Comparison of ENCODE assay signal across 12 cellular contexts in genomic region chr3:176906046-176906905, GRCh38.
DNase-seq lines count a peak whose midpoint lies in the region; ATAC-seq, FAIRE-seq and TF ChIP-seq lines count a peak whose summit lies in the region.
"Had no signal": no experiment of that assay in that cellular context is flagged by ENCODE, and none has a peak within 500 bp of the region (broad histone marks: within the 10 kb centered on the region; RNA-seq: fewer than 3 reads in every experiment).

No MANE protein-coding gene starts in this region.

- no peaks in the 10 kb centered on the region for H3K4me1 Mint-ChIP-seq in activated CD4-positive, alpha-beta memory T cell treated with anti-CD3 and anti-CD28 coated beads for 36 hours (ENCODE audit: low read depth)
- H3K4me1 Mint-ChIP-seq: activated naive CD8-positive, alpha-beta T cell treated with anti-CD3 and anti-CD28 coated beads, Interleukin-2, amount 10 ng/mL, durations not matched to agents 7 days and 5 days; naive B cell; stimulated activated naive CD8-positive, alpha-beta T cell treated with anti-CD3 and anti-CD28 coated beads, Interleukin-15, amount 100 ng/mL, for 72 hours had no signal

- CTCF ChIA-PET in HepG2 (lab: Yijun Ruan, JAX; ENCODE audit: low intra/inter-chr PET ratio, low total read pairs): no interaction called here
- CTCF ChIA-PET in activated CD4-positive, alpha-beta memory T cell treated with anti-CD3 and anti-CD28 coated beads for 36 hours (lab: Charles Lee): no interaction called here

- TF ChIP-seq RAD21 in HepG2 (CRISPR knock-in tag; IDR thresholded peaks at IDR 0.05): no peak

- TF ChIP-seq CTCF in brain microvascular endothelial cell (IDR thresholded peaks at IDR 0.05; ENCODE audit: low read depth, low read length, missing control alignments) (no peak), HepG2 (CRISPR knock-in tag; IDR thresholded peaks at IDR 0.05) (no peak), left lung (IDR thresholded peaks at IDR 0.05) (no peak)

- H3K79me2 ChIP-seq in HepG2 (ENCODE audit: insufficient read depth, low read length): no peaks in the 10 kb centered on the region

- peaks cover 4% of the 10 kb centered on the region for H3K27me3 Mint-ChIP-seq in activated CD4-positive, alpha-beta memory T cell treated with anti-CD3 and anti-CD28 coated beads for 36 hours
- H3K27me3 Mint-ChIP-seq: stimulated activated naive CD8-positive, alpha-beta T cell treated with anti-CD3 and anti-CD28 coated beads, Interleukin-15, amount 100 ng/mL, for 72 hours had no signal

- TF ChIP-seq POLR2A in HepG2 (IDR thresholded peaks at IDR 0.05; ENCODE audit: insufficient read depth in 1 of 2, low read depth in 2 of 2, low read length in 2 of 2): no peak

- H3K4me3 Mint-ChIP-seq in activated CD4-positive, alpha-beta memory T cell treated with anti-CD3 and anti-CD28 coated beads for 36 hours: no peak overlapping the region
- H3K4me3 Mint-ChIP-seq: activated naive CD8-positive, alpha-beta T cell treated with anti-CD3 and anti-CD28 coated beads, Interleukin-2, amount 10 ng/mL, durations not matched to agents 7 days and 5 days; HFFc6; naive B cell; stimulated activated naive CD8-positive, alpha-beta T cell treated with anti-CD3 and anti-CD28 coated beads, Interleukin-15, amount 100 ng/mL, for 72 hours had no signal

- 9% methylated on average over 5 of the region's 5 CpGs for WGBS in HepG2 (ENCODE audit: low lambda C conversion rate)

- H3K27ac ChIP-seq in brain microvascular endothelial cell: no peak overlapping the region
- H3K27ac ChIP-seq in HepG2 (ENCODE audit: extremely low read length, insufficient read depth, low read length): no peak overlapping the region
- H3K27ac ChIP-seq in left lung: no peak overlapping the region

- no peaks in the 10 kb centered on the region for H3K27me3 ChIP-seq in brain microvascular endothelial cell (replicated peaks)
- H3K27me3 ChIP-seq in HepG2 (ENCODE audit: control insufficient read depth in 1 of 2, insufficient read depth in 2 of 2, low read length in 2 of 2): no peaks in the 10 kb centered on the region
- no peaks in the 10 kb centered on the region for H3K27me3 ChIP-seq in left lung

- H3K4me1 ChIP-seq in HepG2 (ENCODE audit: insufficient read depth, low read length) (no peaks in the 10 kb centered on the region), left lung (peaks cover 0 to 5% of the 10 kb centered on the region in 2 donors)

- TF ChIP-seq EP300 in HepG2 (IDR thresholded peaks at IDR 0.05; ENCODE audit: low read depth in 2 of 2, low read length in 2 of 2) (no peak), HepG2 (CRISPR knock-in tag; IDR thresholded peaks at IDR 0.05; ENCODE audit: borderline replicate concordance) (no peak)

- DNase-seq in DMS153 treated with DMSO at 0.1 percent for 48 hours (lab: John Stamatoyannopoulos, UW; ENCODE audit: unreplicated experiment) (peak; percentile 54), NCI-H2029 (lab: John Stamatoyannopoulos, UW) (peak; percentile 75), brain microvascular endothelial cell (peak; percentile 52), HepG2 (ENCODE audit: low spot score) (peak; percentile 23), left lung (no peak)
- no peak for DNase-seq in activated CD8-positive, alpha-beta memory T cell treated with anti-CD3 and anti-CD28 coated beads for 24 hours
- no peak for DNase-seq in activated CD4-positive, alpha-beta memory T cell treated with anti-CD3 and anti-CD28 coated beads for 36 hours
- DNase-seq: activated naive CD8-positive, alpha-beta T cell treated with anti-CD3 and anti-CD28 coated beads, Interleukin-2, amount 10 ng/mL, durations not matched to agents 7 days and 5 days; HFFc6; naive B cell; stimulated activated naive CD8-positive, alpha-beta T cell treated with anti-CD3 and anti-CD28 coated beads, Interleukin-15, amount 100 ng/mL, for 72 hours had no signal

- peak; percentile 50 for FAIRE-seq in HepG2 (lab: Jason Lieb, UNC)

- H3K36me3 ChIP-seq in brain microvascular endothelial cell (replicated peaks) (no peaks in the 10 kb centered on the region), HepG2 (replicated peaks in 1 of 2; ENCODE audit: control insufficient read depth in 1 of 2, insufficient read depth in 2 of 2, low read length in 2 of 2) (no peaks in the 10 kb centered on the region), left lung (no peaks in the 10 kb centered on the region)

- H3K27ac Mint-ChIP-seq in activated CD4-positive, alpha-beta memory T cell treated with anti-CD3 and anti-CD28 coated beads for 36 hours: no peak overlapping the region
- H3K27ac Mint-ChIP-seq: activated naive CD8-positive, alpha-beta T cell treated with anti-CD3 and anti-CD28 coated beads, Interleukin-2, amount 10 ng/mL, durations not matched to agents 7 days and 5 days; HFFc6; naive B cell; stimulated activated naive CD8-positive, alpha-beta T cell treated with anti-CD3 and anti-CD28 coated beads, Interleukin-15, amount 100 ng/mL, for 72 hours had no signal

- intact Hi-C loops in HepG2 (cut with micrococcal nuclease; ENCODE audit: unreplicated experiment): no loop called here
- intact Hi-C loops in activated CD4-positive, alpha-beta memory T cell treated with anti-CD3 and anti-CD28 coated beads for 36 hours (cut with micrococcal nuclease): no loop called here
- intact Hi-C loops in left lung (cut with DNase I): no loop called here

- ATAC-seq in HepG2 (no peak), HG02884 (IDR thresholded peaks at IDR 0.05; ENCODE audit: unreplicated experiment) (no peak), left lung (no peak)
- ATAC-seq: stimulated activated naive CD8-positive, alpha-beta T cell treated with anti-CD3 and anti-CD28 coated beads, Interleukin-15, amount 100 ng/mL, for 72 hours had no signal

- no peak overlapping the region for H3K9ac ChIP-seq in HepG2 (ENCODE audit: insufficient read depth, low read depth, low read length)

- H3K36me3 Mint-ChIP-seq in activated CD4-positive, alpha-beta memory T cell treated with anti-CD3 and anti-CD28 coated beads for 36 hours: no peaks in the 10 kb centered on the region
- H3K36me3 Mint-ChIP-seq: activated naive CD8-positive, alpha-beta T cell treated with anti-CD3 and anti-CD28 coated beads, Interleukin-2, amount 10 ng/mL, durations not matched to agents 7 days and 5 days; naive B cell had no signal

- no peaks in the 10 kb centered on the region for H3K9me3 Mint-ChIP-seq in activated CD4-positive, alpha-beta memory T cell treated with anti-CD3 and anti-CD28 coated beads for 36 hours
- H3K9me3 Mint-ChIP-seq: activated naive CD8-positive, alpha-beta T cell treated with anti-CD3 and anti-CD28 coated beads, Interleukin-2, amount 10 ng/mL, durations not matched to agents 7 days and 5 days; HFFc6; naive B cell; stimulated activated naive CD8-positive, alpha-beta T cell treated with anti-CD3 and anti-CD28 coated beads, Interleukin-15, amount 100 ng/mL, for 72 hours had no signal

- H4K20me1 ChIP-seq in HepG2 (ENCODE audit: insufficient read depth, low read length): no peaks in the 10 kb centered on the region

- no peak overlapping the region for H3K4me2 ChIP-seq in HepG2 (ENCODE audit: low read depth, low read length)

- no peaks in the 10 kb centered on the region for H3K9me3 ChIP-seq in HepG2 (ENCODE audit: low read length)
- no peaks in the 10 kb centered on the region for H3K9me3 ChIP-seq in left lung

- in situ Hi-C loops in brain microvascular endothelial cell (cut with HindIII; ENCODE audit: low pct_ligation_motif_present, low sequenced_read_pairs) (no loop called here), HepG2 (cut with HindIII; ENCODE audit: extremely low pct_ligation_motif_present, low pct_unique_long_range_greater_than_20kb) (no loop called here)

- no peak overlapping the region for H2AFZ ChIP-seq in HepG2 (ENCODE audit: low read length)

- BruUV-seq in HepG2 (replicated peaks; lab: Mats Ljungman, UMichigan): no TSS peak

- H3K4me3 ChIP-seq in brain microvascular endothelial cell (ENCODE audit: low read depth, low read length) (no peak overlapping the region), HepG2 (replicated peaks in 1 of 3; ENCODE audit: insufficient read depth in 1 of 3, low read depth in 2 of 3, low read length in 3 of 3) (no peak overlapping the region), left lung (no peak overlapping the region)

- POLR2A ChIA-PET in HepG2 (lab: Yijun Ruan, JAX): no interaction called here
- POLR2A ChIA-PET in activated CD4-positive, alpha-beta memory T cell treated with anti-CD3 and anti-CD28 coated beads for 36 hours (lab: Charles Lee): no interaction called here

TF ChIP-seq in HepG2, 621 proteins besides CTCF, POLR2A, EP300 and RAD21 (continues in another document):
- TF ChIP-seq RFXANK (CRISPR knock-in tag; IDR thresholded peaks at IDR 0.05) (no peak), ZNF235 (CRISPR knock-in tag; IDR thresholded peaks at IDR 0.05; ENCODE audit: borderline replicate concordance) (no peak), PHF20 (CRISPR knock-in tag; IDR thresholded peaks at IDR 0.05) (no peak), KAT8 (CRISPR knock-in tag; IDR thresholded peaks at IDR 0.05) (no peak), ETS1 (CRISPR knock-in tag; IDR thresholded peaks at IDR 0.05) (no peak), ZNF414 (CRISPR knock-in tag; IDR thresholded peaks at IDR 0.05) (no peak), ZNF30 (CRISPR knock-in tag; IDR thresholded peaks at IDR 0.05) (no peak), ZBTB14 (CRISPR knock-in tag; IDR thresholded peaks at IDR 0.05) (no peak)

Comparison
In these comparisons a context has a peak if more than half of its experiments do, and no peak if none do; other contexts are left out.
1. DNase-seq: peak in DMS153 treated with DMSO at 0.1 percent for 48 hours (single experiment), NCI-H2029 (single experiment), brain microvascular endothelial cell (single experiment) and HepG2 (single experiment); none in activated CD8-positive, alpha-beta memory T cell treated with anti-CD3 and anti-CD28 coated beads for 24 hours (single experiment), activated CD4-positive, alpha-beta memory T cell treated with anti-CD3 and anti-CD28 coated beads for 36 hours (single experiment) and left lung (0 of 2).